ENCODE assay signal across 8 cellular contexts in genomic region chr10:127906548-127907377, GRCh38. TPM values are rescaled to one million over a fixed set of nuclear protein-coding genes. Genes with fewer than 3 reads are reported as not detected.
DNase-seq lines count a peak whose midpoint lies in the region; ATAC-seq and TF ChIP-seq lines count a peak whose summit lies in the region.

A gene with protein sequence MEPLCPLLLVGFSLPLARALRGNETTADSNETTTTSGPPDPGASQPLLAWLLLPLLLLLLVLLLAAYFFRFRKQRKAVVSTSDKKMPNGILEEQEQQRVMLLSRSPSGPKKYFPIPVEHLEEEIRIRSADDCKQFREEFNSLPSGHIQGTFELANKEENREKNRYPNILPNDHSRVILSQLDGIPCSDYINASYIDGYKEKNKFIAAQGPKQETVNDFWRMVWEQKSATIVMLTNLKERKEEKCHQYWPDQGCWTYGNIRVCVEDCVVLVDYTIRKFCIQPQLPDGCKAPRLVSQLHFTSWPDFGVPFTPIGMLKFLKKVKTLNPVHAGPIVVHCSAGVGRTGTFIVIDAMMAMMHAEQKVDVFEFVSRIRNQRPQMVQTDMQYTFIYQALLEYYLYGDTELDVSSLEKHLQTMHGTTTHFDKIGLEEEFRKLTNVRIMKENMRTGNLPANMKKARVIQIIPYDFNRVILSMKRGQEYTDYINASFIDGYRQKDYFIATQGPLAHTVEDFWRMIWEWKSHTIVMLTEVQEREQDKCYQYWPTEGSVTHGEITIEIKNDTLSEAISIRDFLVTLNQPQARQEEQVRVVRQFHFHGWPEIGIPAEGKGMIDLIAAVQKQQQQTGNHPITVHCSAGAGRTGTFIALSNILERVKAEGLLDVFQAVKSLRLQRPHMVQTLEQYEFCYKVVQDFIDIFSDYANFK (plus strand): TSS chr10:127907103. CDS start chr10:128040882, 133,779 bp downstream.

- H3K36me3 Mint-ChIP-seq in activated T-helper 17 cell treated with anti-CD3 and anti-CD28 coated beads, Interleukin-2, amount 50 U/mL, for 72 hours (ENCODE audit: low read depth) = no peaks in the 10 kb centered on the region
- no peaks in the 10 kb centered on the region for H3K36me3 Mint-ChIP-seq in neural crest cell (ENCODE audit: low read depth)

- H3K27ac Mint-ChIP-seq in activated T-helper 17 cell treated with anti-CD3 and anti-CD28 coated beads, Interleukin-2, amount 50 U/mL, for 72 hours = no peak within 1 kb of the TSS
- H3K27ac Mint-ChIP-seq in neural crest cell (ENCODE audit: unreplicated experiment) = no peak within 1 kb of the TSS
- no peak within 1 kb of the TSS for H3K27ac Mint-ChIP-seq in stimulated activated naive CD8-positive, alpha-beta T cell treated with anti-CD3 and anti-CD28 coated beads, Interleukin-15, amount 100 ng/mL, for 72 hours

- peaks cover 25% of the 10 kb centered on the region for H3K27me3 Mint-ChIP-seq in activated T-helper 17 cell treated with anti-CD3 and anti-CD28 coated beads, Interleukin-2, amount 50 U/mL, for 72 hours
- H3K27me3 Mint-ChIP-seq in neural crest cell (ENCODE audit: low read depth) = peaks cover 12% of the 10 kb centered on the region
- peaks cover 69% of the 10 kb centered on the region for H3K27me3 Mint-ChIP-seq in stimulated activated naive CD8-positive, alpha-beta T cell treated with anti-CD3 and anti-CD28 coated beads, Interleukin-15, amount 100 ng/mL, for 72 hours

- TF ChIP-seq CTCF in fibroblast of villous mesenchyme (IDR thresholded peaks at IDR 0.05; ENCODE audit: insufficient read depth, low read depth, low read length) (peak; percentile 64), neural crest cell (conservative IDR thresholded peaks at IDR 0.05) (peak; percentile 79)

- H3K4me3 Mint-ChIP-seq in activated T-helper 17 cell treated with anti-CD3 and anti-CD28 coated beads, Interleukin-2, amount 50 U/mL, for 72 hours = peak within 1 kb of the TSS; percentile 17
- peak within 1 kb of the TSS; percentile 76 for H3K4me3 Mint-ChIP-seq in neural crest cell
- peak within 1 kb of the TSS; percentile 38 to 51 for H3K4me3 Mint-ChIP-seq in stimulated activated naive CD8-positive, alpha-beta T cell treated with anti-CD3 and anti-CD28 coated beads, Interleukin-15, amount 100 ng/mL, for 72 hours

- ATAC-seq in HG02943 (IDR thresholded peaks at IDR 0.05; ENCODE audit: low read depth, unreplicated experiment) = peak; percentile 69
- ATAC-seq in activated T-helper 17 cell treated with anti-CD3 and anti-CD28 coated beads, Interleukin-2, amount 50 U/mL, for 72 hours (replicated peaks) = peak; percentile 96
- ATAC-seq in stimulated activated naive CD8-positive, alpha-beta T cell treated with anti-CD3 and anti-CD28 coated beads, Interleukin-15, amount 100 ng/mL, for 72 hours = peak; percentile 93

- no peaks in the 10 kb centered on the region for H3K4me1 Mint-ChIP-seq in activated T-helper 17 cell treated with anti-CD3 and anti-CD28 coated beads, Interleukin-2, amount 50 U/mL, for 72 hours
- H3K4me1 Mint-ChIP-seq in neural crest cell = peaks cover 26% of the 10 kb centered on the region
- H3K4me1 Mint-ChIP-seq in stimulated activated naive CD8-positive, alpha-beta T cell treated with anti-CD3 and anti-CD28 coated beads, Interleukin-15, amount 100 ng/mL, for 72 hours = no peaks in the 10 kb centered on the region

- H3K9me3 Mint-ChIP-seq in activated T-helper 17 cell treated with anti-CD3 and anti-CD28 coated beads, Interleukin-2, amount 50 U/mL, for 72 hours = no peaks in the 10 kb centered on the region
- no peaks in the 10 kb centered on the region for H3K9me3 Mint-ChIP-seq in neural crest cell
- H3K9me3 Mint-ChIP-seq in stimulated activated naive CD8-positive, alpha-beta T cell treated with anti-CD3 and anti-CD28 coated beads, Interleukin-15, amount 100 ng/mL, for 72 hours = no peaks in the 10 kb centered on the region

- peak within 1 kb of the TSS; percentile 58 for H3K4me3 ChIP-seq in fibroblast of villous mesenchyme (ENCODE audit: low read depth, low read length)

- DNase-seq in NCI-H2227 (lab: John Stamatoyannopoulos, UW; ENCODE audit: unreplicated experiment) = peak; percentile 58
- DNase-seq in NCI-H2227 treated with DMSO at 0.1 percent for 48 hours (lab: John Stamatoyannopoulos, UW) = no peak
- DNase-seq in NOMO-1 treated with dmso at 0.1 percent for 144 hours (lab: John Stamatoyannopoulos, UW; ENCODE audit: unreplicated experiment) = peak; percentile 64
- DNase-seq in fibroblast of villous mesenchyme (ENCODE audit: low read depth) = peak; percentile 66
- DNase-seq in neural crest cell (ENCODE audit: low read depth, low spot score) = peak; percentile 66
- DNase-seq in stimulated activated naive CD8-positive, alpha-beta T cell treated with anti-CD3 and anti-CD28 coated beads, Interleukin-15, amount 100 ng/mL, for 72 hours = peak; percentile 80 to 82

RNA-seq across cellular contexts. Expression of the gene that starts here (rescaled TPM):
- total RNA-seq in activated T-helper 17 cell treated with anti-CD3 and anti-CD28 coated beads, Interleukin-2, amount 50 U/mL, for 72 hours = 10 to 100 TPM; 32.7 to 54.1 TPM
- total RNA-seq in fibroblast of villous mesenchyme = 10.3 and 11.2 TPM in 2 replicates
- total RNA-seq in neural crest cell = 1.8 and 2.3 TPM in 2 replicates

Comparison
In these comparisons a context has a peak if more than half of its experiments do, and no peak if none do; other contexts are left out.
1. H3K4me3 Mint-ChIP-seq: peak in every context shown above with its lines; median percentile 76 in neural crest cell; 44 in stimulated activated naive CD8-positive, alpha-beta T cell treated with anti-CD3 and anti-CD28 coated beads, Interleukin-15, amount 100 ng/mL, for 72 hours; 17 in activated T-helper 17 cell treated with anti-CD3 and anti-CD28 coated beads, Interleukin-2, amount 50 U/mL, for 72 hours.